9 cellular contexts compared by ENCODE assay signal in the genomic region with DNA sequence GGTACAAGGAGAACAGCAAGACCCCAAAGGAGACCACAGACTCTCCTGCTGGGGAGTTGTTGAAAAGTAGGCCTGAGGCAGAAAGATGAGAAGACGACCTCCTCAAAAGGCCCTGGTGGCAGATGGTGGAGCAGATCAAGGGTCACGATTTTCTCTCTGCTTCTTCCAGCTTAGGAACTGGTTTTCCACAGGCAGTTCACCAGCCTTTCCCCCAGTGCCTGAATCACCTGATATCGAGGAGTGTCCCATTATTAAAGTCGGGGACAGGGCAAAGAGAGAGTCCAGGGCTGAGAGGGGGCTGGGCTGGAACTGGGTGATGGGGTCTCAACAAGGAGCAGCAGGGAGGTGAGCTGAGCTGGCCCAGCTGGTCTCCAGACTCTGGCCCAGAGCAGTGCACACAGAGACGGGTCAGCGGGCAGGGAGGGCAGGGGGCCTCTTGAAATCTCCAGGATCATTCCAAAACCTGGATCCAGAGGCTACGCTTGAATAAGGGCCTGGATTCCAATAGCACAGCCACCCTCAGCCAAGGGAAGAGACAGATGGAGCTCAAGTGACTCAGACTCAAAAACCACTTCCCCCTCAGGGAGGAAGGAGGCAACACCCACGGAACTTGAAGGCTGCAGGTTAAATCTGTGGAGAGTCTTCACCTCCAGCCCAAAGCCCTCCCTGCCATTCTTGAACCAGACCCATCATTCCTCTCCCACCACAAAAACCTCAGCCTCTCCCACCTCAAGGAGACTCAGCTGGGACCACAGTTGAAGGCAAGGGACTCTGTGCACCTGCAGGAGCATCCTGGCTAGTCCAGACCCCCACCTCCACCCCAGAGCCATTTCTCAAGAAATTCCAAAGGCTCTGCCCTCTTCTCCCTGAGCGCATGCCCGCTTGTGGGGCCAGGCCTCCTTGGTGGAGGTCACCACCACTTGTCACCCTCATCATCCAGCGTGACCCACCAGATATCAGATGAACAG. TPM values are rescaled to one million over a fixed set of nuclear protein-coding genes. Genes with fewer than 3 reads are reported as not detected.
DNase-seq lines count a peak whose midpoint lies in the region; ATAC-seq, FAIRE-seq and TF ChIP-seq lines count a peak whose summit lies in the region.
"Had no signal": no experiment of that assay in that cellular context is flagged by ENCODE, and none has a peak within 500 bp of the region (broad histone marks: within the 10 kb centered on the region; RNA-seq: fewer than 3 reads in every experiment).

A gene with protein sequence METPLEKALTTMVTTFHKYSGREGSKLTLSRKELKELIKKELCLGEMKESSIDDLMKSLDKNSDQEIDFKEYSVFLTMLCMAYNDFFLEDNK (minus strand): TSS at position 541 of the 968 bp plus-strand sequence. CDS start 743 bp downstream, outside the sequence.

- no peak for FAIRE-seq in A549 (lab: Jason Lieb, UNC)

- ATAC-seq in A549, result no peak
- ATAC-seq in gastroesophageal sphincter, result no peak
- ATAC-seq in stimulated activated naive CD8-positive, alpha-beta T cell treated with anti-CD3 and anti-CD28 coated beads, Interleukin-15, amount 100 ng/mL, for 72 hours, result no peak
- no peak for ATAC-seq in HG02759 (IDR thresholded peaks at IDR 0.05; ENCODE audit: unreplicated experiment)
- ATAC-seq in HG03045 (IDR thresholded peaks at IDR 0.05; ENCODE audit: unreplicated experiment), result no peak
- ATAC-seq in GM21381 (IDR thresholded peaks at IDR 0.05; ENCODE audit: unreplicated experiment), result no peak

- H3K4me1 Mint-ChIP-seq in activated CD4-positive, alpha-beta memory T cell treated with anti-CD3 and anti-CD28 coated beads, Interleukin-2, amount 10 ng/mL, durations not matched to agents 7 days and 5 days, result peaks cover 88% of the 10 kb centered on the region
- H3K4me1 Mint-ChIP-seq in stimulated activated naive CD8-positive, alpha-beta T cell treated with anti-CD3 and anti-CD28 coated beads, Interleukin-15, amount 100 ng/mL, for 72 hours, result peaks cover 82% of the 10 kb centered on the region

- H3K27ac Mint-ChIP-seq in activated CD4-positive, alpha-beta memory T cell treated with anti-CD3 and anti-CD28 coated beads, Interleukin-2, amount 10 ng/mL, durations not matched to agents 7 days and 5 days, result peak within 1 kb of the TSS; percentile 98
- peak within 1 kb of the TSS; percentile 77 to 94 for H3K27ac Mint-ChIP-seq in stimulated activated naive CD8-positive, alpha-beta T cell treated with anti-CD3 and anti-CD28 coated beads, Interleukin-15, amount 100 ng/mL, for 72 hours

- no peak for TF ChIP-seq EP300 in A549 (IDR thresholded peaks at IDR 0.05)
- TF ChIP-seq EP300 in gastroesophageal sphincter (IDR thresholded peaks at IDR 0.05), result no peak

- peak within 1 kb of the TSS; percentile 60 for H3K4me3 Mint-ChIP-seq in activated CD4-positive, alpha-beta memory T cell treated with anti-CD3 and anti-CD28 coated beads, Interleukin-2, amount 10 ng/mL, durations not matched to agents 7 days and 5 days
- peak within 1 kb of the TSS; percentile 63 to 77 for H3K4me3 Mint-ChIP-seq in stimulated activated naive CD8-positive, alpha-beta T cell treated with anti-CD3 and anti-CD28 coated beads, Interleukin-15, amount 100 ng/mL, for 72 hours

- H3K9me3 ChIP-seq in A549, result no peaks in the 10 kb centered on the region
- H3K9me3 ChIP-seq in MG63, result no peaks in the 10 kb centered on the region
- no peaks in the 10 kb centered on the region for H3K9me3 ChIP-seq in gastroesophageal sphincter

- H3K4me1 ChIP-seq in A549 (peaks cover 69% of the 10 kb centered on the region), gastroesophageal sphincter (peaks cover 5 to 55% (median 34%) of the 10 kb centered on the region in 3 donors)

- H3K4me2 ChIP-seq in A549, result no peak within 1 kb of the TSS

- peak within 1 kb of the TSS; percentile 19 to 97; a peak in 5 of 6 replicates for H3K27ac ChIP-seq in A549
- peak within 1 kb of the TSS in 3 of 4 donors; percentile 48 to 90 (median 82) for H3K27ac ChIP-seq in gastroesophageal sphincter

- no peak within 1 kb of the TSS for H3K4me3 ChIP-seq in A549
- H3K4me3 ChIP-seq in MG63, result no peak within 1 kb of the TSS
- no peak within 1 kb of the TSS for H3K4me3 ChIP-seq in gastroesophageal sphincter

- H3K9me3 Mint-ChIP-seq in activated CD4-positive, alpha-beta memory T cell treated with anti-CD3 and anti-CD28 coated beads, Interleukin-2, amount 10 ng/mL, durations not matched to agents 7 days and 5 days, result no peaks in the 10 kb centered on the region
- H3K9me3 Mint-ChIP-seq in stimulated activated naive CD8-positive, alpha-beta T cell treated with anti-CD3 and anti-CD28 coated beads, Interleukin-15, amount 100 ng/mL, for 72 hours, result no peaks in the 10 kb centered on the region

- CTCF ChIA-PET in A549 (lab: Yijun Ruan, JAX), result interaction anchor here (0.8 to 18.2 kb wide), 9 partner anchors 7 to 187 kb away, joined by 3 to 471 read pairs (median 4); a partner anchor contains a TSS
- CTCF ChIA-PET in activated CD4-positive, alpha-beta memory T cell treated with anti-CD3 and anti-CD28 coated beads, Interleukin-2, amount 10 ng/mL, durations not matched to agents 7 days and 5 days (lab: Charles Lee), result interaction anchor here (0.7 to 2.8 kb wide), 11 partner anchors 8 to 93 kb away, joined by 3 to 19 read pairs (median 5); a partner anchor contains a TSS

- peaks cover 20% of the 10 kb centered on the region for H3K36me3 ChIP-seq in MG63
- H3K36me3 ChIP-seq in gastroesophageal sphincter, result no peaks in the 10 kb centered on the region

- TF ChIP-seq RAD21 in A549 (conservative IDR thresholded peaks at IDR 0.05 in 1 of 2, IDR thresholded peaks at IDR 0.05 in 1 of 2), result no peak

- TF ChIP-seq POLR2A in A549 (IDR thresholded peaks at IDR 0.05; ENCODE audit: low read length), result no peak
- no peak for TF ChIP-seq POLR2A in gastroesophageal sphincter (IDR thresholded peaks at IDR 0.05)

- no peaks in the 10 kb centered on the region for H3K27me3 Mint-ChIP-seq in activated CD4-positive, alpha-beta memory T cell treated with anti-CD3 and anti-CD28 coated beads, Interleukin-2, amount 10 ng/mL, durations not matched to agents 7 days and 5 days
- no peaks in the 10 kb centered on the region for H3K27me3 Mint-ChIP-seq in stimulated activated naive CD8-positive, alpha-beta T cell treated with anti-CD3 and anti-CD28 coated beads, Interleukin-15, amount 100 ng/mL, for 72 hours

- DNase-seq in A549 (ENCODE audit: low read depth in 1 of 2, low spot score in 1 of 2) (no peak), MG63 (peak; percentile 58)
- DNase-seq in activated CD4-positive, alpha-beta memory T cell treated with anti-CD3 and anti-CD28 coated beads, Interleukin-2, amount 10 ng/mL, durations not matched to agents 7 days and 5 days, result peak; percentile 73
- DNase-seq in stimulated activated naive CD8-positive, alpha-beta T cell treated with anti-CD3 and anti-CD28 coated beads, Interleukin-15, amount 100 ng/mL, for 72 hours, result peak; percentile 44 to 54

- TF ChIP-seq CTCF in A549 (IDR thresholded peaks at IDR 0.05), result no peak
- TF ChIP-seq CTCF in gastroesophageal sphincter (IDR thresholded peaks at IDR 0.05), result no peak

- POLR2A ChIA-PET in A549 (lab: Yijun Ruan, JAX), result interaction anchor here (1.6 kb wide), 1 partner anchor 26 kb away, joined by 6 read pairs; no protein-coding TSS in a partner anchor
- POLR2A ChIA-PET in activated CD4-positive, alpha-beta memory T cell treated with anti-CD3 and anti-CD28 coated beads, Interleukin-2, amount 10 ng/mL, durations not matched to agents 7 days and 5 days (lab: Charles Lee), result interaction anchor here (0.9 to 4.1 kb wide), 12 partner anchors 8 to 426 kb away, joined by 3 to 43 read pairs (median 4); a partner anchor contains a TSS

- H3K27me3 ChIP-seq in MG63 (no peaks in the 10 kb centered on the region), gastroesophageal sphincter (no peaks in the 10 kb centered on the region)

- 85% methylated on average over 11 of the region's 11 CpGs for WGBS in A549 (ENCODE audit: missing lambda C conversion rate)
- 80 to 88% methylated on average over 1 to 4 of the region's 11 CpGs for WGBS in gastroesophageal sphincter (ENCODE audit: low coverage in 1 of 2), 2 donors

- peaks cover 73% of the 10 kb centered on the region for H3K36me3 Mint-ChIP-seq in activated CD4-positive, alpha-beta memory T cell treated with anti-CD3 and anti-CD28 coated beads, Interleukin-2, amount 10 ng/mL, durations not matched to agents 7 days and 5 days (ENCODE audit: low read depth)

TF ChIP-seq in A549, 52 proteins besides CTCF, POLR2A, EP300 and RAD21:
- TF ChIP-seq GATA3 (IDR thresholded peaks at IDR 0.05; ENCODE audit: borderline replicate concordance), result no peak
- no peak for TF ChIP-seq EHF (CRISPR knock-in tag; IDR thresholded peaks at IDR 0.05)
- TF ChIP-seq, protein P1, sequence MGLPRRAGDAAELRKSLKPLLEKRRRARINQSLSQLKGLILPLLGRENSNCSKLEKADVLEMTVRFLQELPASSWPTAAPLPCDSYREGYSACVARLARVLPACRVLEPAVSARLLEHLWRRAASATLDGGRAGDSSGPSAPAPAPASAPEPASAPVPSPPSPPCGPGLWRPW (IDR thresholded peaks at IDR 0.05), result no peak
- no peak for TF ChIP-seq NFE2L2 (conservative IDR thresholded peaks at IDR 0.05; ENCODE audit: low read length)
- no peak for TF ChIP-seq EHMT2 (IDR thresholded peaks at IDR 0.05; ENCODE audit: low read depth)
- TF ChIP-seq TFCP2L1 (CRISPR knock-in tag; IDR thresholded peaks at IDR 0.05), result no peak

RNA-seq across cellular contexts. Expression of the gene that starts here (rescaled TPM):
- polyA plus RNA-seq in A549 (2011; rRNA removed) (0.48 and 0.68 TPM in 2 replicates), A549 (2017; fragmentation: RNase III; extraction: RNeasy Plus Mini Kit Qiagen cat#74134 plus additional on column Dnase treatment) (0.17 to 0.57 TPM (median 0.45 TPM) in 3 replicates)
- 0.52 and 1.1 TPM in 2 replicates for polyA plus RNA-seq in A549 (2012; cell fraction: cytosol; rRNA removed)
- 0.92 and 1.3 TPM in 2 replicates for polyA plus RNA-seq in A549 (2012; cell fraction: nucleus; rRNA removed)
- polyA minus RNA-seq in A549 (2011; rRNA and poly(A)+ RNA removed), result not detected in 2 replicates
- total RNA-seq in MG63 (2014; rRNA removed; shearing (Covaris generic); ENCODE audit: low replicate concordance), result not detected in 2 replicates
- 1 to 10 TPM; 2.2 to 4.7 TPM for total RNA-seq in activated CD4-positive, alpha-beta memory T cell treated with anti-CD3 and anti-CD28 coated beads, Interleukin-2, amount 10 ng/mL, durations not matched to agents 7 days and 5 days
- not detected for total RNA-seq in gastroesophageal sphincter
- total RNA-seq: mononuclear cell had no signal

Comparison
In these comparisons a context has a peak if more than half of its experiments do, and no peak if none do; other contexts are left out.
1. Peak in DNase-seq in MG63; RNA of the gene not detected or under 1 TPM.
2. DNase-seq: peak in activated CD4-positive, alpha-beta memory T cell treated with anti-CD3 and anti-CD28 coated beads, Interleukin-2, amount 10 ng/mL, durations not matched to agents 7 days and 5 days (single experiment) and stimulated activated naive CD8-positive, alpha-beta T cell treated with anti-CD3 and anti-CD28 coated beads, Interleukin-15, amount 100 ng/mL, for 72 hours (2 of 2); none in A549 (0 of 2).